18 cellular contexts compared by ENCODE assay signal in the genomic region with DNA sequence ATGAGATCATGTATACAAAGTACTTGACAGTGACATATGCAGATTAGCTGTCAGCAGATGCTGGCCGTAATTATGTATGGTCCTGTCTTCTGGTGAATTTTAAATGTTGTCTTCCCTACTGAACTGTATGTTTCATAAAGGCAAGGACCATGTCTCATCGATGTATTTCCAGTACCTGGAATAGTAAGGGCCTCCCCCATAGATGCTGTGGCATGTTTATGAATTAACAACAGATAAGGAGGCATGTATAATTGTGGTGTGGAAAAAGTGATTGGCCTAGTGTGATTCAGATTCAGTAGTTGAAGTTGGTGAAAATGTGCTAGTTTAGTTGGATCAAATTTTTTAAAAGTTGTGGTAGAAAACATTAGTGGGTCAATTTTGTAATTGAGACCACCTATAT.
A peak's percentile ranks its signal among the peaks of the same experiment; 100 is the strongest.
DNase-seq lines count a peak whose midpoint lies in the region; ATAC-seq and TF ChIP-seq lines count a peak whose summit lies in the region.
"Had no signal": no experiment of that assay in that cellular context is flagged by ENCODE, and none has a peak within 500 bp of the region (broad histone marks: within the 10 kb centered on the region; RNA-seq: fewer than 3 reads in every experiment).

No MANE protein-coding gene starts in this region.

- 85% methylated on average over 2 of the region's 2 CpGs for WGBS in upper lobe of left lung, 2 donors

- H3K4me1 Mint-ChIP-seq in activated CD4-positive, alpha-beta T cell treated with anti-CD3 and anti-CD28 coated beads, Interleukin-2, amount 10 ng/mL, durations not matched to agents 24 days and 14 days = peaks cover 51% of the 10 kb centered on the region
- peaks cover 69 to 76% of the 10 kb centered on the region in 2 donors for H3K4me1 Mint-ChIP-seq in natural killer cell
- peaks cover 50 to 53% of the 10 kb centered on the region in 2 donors for H3K4me1 Mint-ChIP-seq in natural killer cell treated with Interleukin-12 subunit alpha and Interleukin-12 subunit beta and Interleukin-15 and Interleukin-18, amount 100 ng/mL, for 72 hours (ENCODE audit: low read depth in 2 of 2)
- peaks cover 61% of the 10 kb centered on the region for H3K4me1 Mint-ChIP-seq in activated naive CD8-positive, alpha-beta T cell (ENCODE audit: low read depth)
- H3K4me1 Mint-ChIP-seq in stimulated activated naive CD8-positive, alpha-beta T cell treated with anti-CD3 and anti-CD28 coated beads, Interleukin-15, Interleukin-2, amounts not matched to agents 100 ng/mL and 50 ng/mL, for 24 hours (ENCODE audit: low read depth) = peaks cover 73% of the 10 kb centered on the region

- H3K4me3 ChIP-seq in upper lobe of left lung = no peak overlapping the region
- H3K4me3 ChIP-seq in Peyer's patch = no peak overlapping the region
- H3K4me3 ChIP-seq: A549; BLaER1 treated with 17β-estradiol and CSF1 and Interleukin-3, amounts not matched to agents 10 nM and 100 nM had no signal

- ATAC-seq in natural killer cell = no peak
- no peak for ATAC-seq in natural killer cell treated with Interleukin-12 subunit alpha and Interleukin-12 subunit beta and Interleukin-15 and Interleukin-18, amount 100 ng/mL, for 72 hours
- ATAC-seq in upper lobe of left lung (ENCODE audit: low FRiP score in 2 of 2) = no peak
- ATAC-seq: A549, PC-3 had no signal

- intact Hi-C loops in activated CD4-positive, alpha-beta T cell treated with anti-CD3 and anti-CD28 coated beads, Interleukin-2, amount 10 ng/mL, durations not matched to agents 24 days and 14 days (cut with micrococcal nuclease) = loop anchor here (1.0 to 2.0 kb wide), 2 partner anchors 20 to 58 kb away; no protein-coding TSS in a partner anchor
- intact Hi-C loops in natural killer cell (cut with micrococcal nuclease) = no loop called here

- H3K9me3 ChIP-seq in upper lobe of left lung (no peaks in the 10 kb centered on the region), Peyer's patch (no peaks in the 10 kb centered on the region)
- H3K9me3 ChIP-seq: A549 had no signal

- H3K27ac ChIP-seq in upper lobe of left lung = no peak overlapping the region
- no peak overlapping the region for H3K27ac ChIP-seq in Peyer's patch
- H3K27ac ChIP-seq: A549; BLaER1 treated with 17β-estradiol and CSF1 and Interleukin-3, amounts not matched to agents 10 nM and 100 nM had no signal

- H3K4me3 Mint-ChIP-seq in activated CD4-positive, alpha-beta T cell treated with anti-CD3 and anti-CD28 coated beads, Interleukin-2, amount 10 ng/mL, durations not matched to agents 24 days and 14 days = no peak overlapping the region
- no peak overlapping the region for H3K4me3 Mint-ChIP-seq in natural killer cell
- H3K4me3 Mint-ChIP-seq in natural killer cell treated with Interleukin-12 subunit alpha and Interleukin-12 subunit beta and Interleukin-15 and Interleukin-18, amount 100 ng/mL, for 72 hours = no peak overlapping the region
- no peak overlapping the region for H3K4me3 Mint-ChIP-seq in activated naive CD8-positive, alpha-beta T cell
- no peak overlapping the region for H3K4me3 Mint-ChIP-seq in stimulated activated naive CD8-positive, alpha-beta T cell treated with anti-CD3 and anti-CD28 coated beads, Interleukin-15, Interleukin-2, amounts not matched to agents 100 ng/mL and 50 ng/mL, for 24 hours

- DNase-seq in activated CD4-positive, alpha-beta T cell treated with anti-CD3 and anti-CD28 coated beads, Interleukin-2, amount 10 ng/mL, durations not matched to agents 24 days and 14 days = peak; percentile 40
- DNase-seq in activated CD4-positive, alpha-beta T cell treated with anti-CD3 and anti-CD28 coated beads, Interleukin-2, amount 50 U/mL, for 4 hours = no peak
- DNase-seq in natural killer cell = no peak
- no peak for DNase-seq in natural killer cell treated with Interleukin-12 subunit alpha and Interleukin-12 subunit beta and Interleukin-15 and Interleukin-18, amount 100 ng/mL, for 72 hours (ENCODE audit: low spot score)
- DNase-seq in upper lobe of left lung = no peak
- DNase-seq in Peyer's patch = no peak
- DNase-seq: GOT3, KG1, NCI-H1417 treated with DMSO at 0.1 percent for 48 hours, NCI-H1930, NCI-H2171, NCI-H446, NCI-H69, PC-3 had no signal

- no peaks in the 10 kb centered on the region for H3K4me1 ChIP-seq in upper lobe of left lung
- no peaks in the 10 kb centered on the region for H3K4me1 ChIP-seq in Peyer's patch
- H3K4me1 ChIP-seq: A549 had no signal

- H3K27ac Mint-ChIP-seq in activated CD4-positive, alpha-beta T cell treated with anti-CD3 and anti-CD28 coated beads, Interleukin-2, amount 10 ng/mL, durations not matched to agents 24 days and 14 days = peak overlapping the region; percentile 82
- peak overlapping the region; percentile 0 to 47 for H3K27ac Mint-ChIP-seq in natural killer cell
- peak overlapping the region in 1 of 2 donors; percentile 11 for H3K27ac Mint-ChIP-seq in natural killer cell treated with Interleukin-12 subunit alpha and Interleukin-12 subunit beta and Interleukin-15 and Interleukin-18, amount 100 ng/mL, for 72 hours
- peak overlapping the region; percentile 79 for H3K27ac Mint-ChIP-seq in activated naive CD8-positive, alpha-beta T cell
- H3K27ac Mint-ChIP-seq in stimulated activated naive CD8-positive, alpha-beta T cell treated with anti-CD3 and anti-CD28 coated beads, Interleukin-15, Interleukin-2, amounts not matched to agents 100 ng/mL and 50 ng/mL, for 24 hours = peak overlapping the region; percentile 87

- TF ChIP-seq CTCF in natural killer cell (IDR thresholded peaks at IDR 0.05) (no peak), upper lobe of left lung (IDR thresholded peaks at IDR 0.05) (no peak), Peyer's patch (IDR thresholded peaks at IDR 0.05) (no peak)

- H3K36me3 ChIP-seq in upper lobe of left lung (no peaks in the 10 kb centered on the region), Peyer's patch (peaks cover 0 to 5% (median 0%) of the 10 kb centered on the region in 3 donors)

- H3K36me3 Mint-ChIP-seq in activated CD4-positive, alpha-beta T cell treated with anti-CD3 and anti-CD28 coated beads, Interleukin-2, amount 10 ng/mL, durations not matched to agents 24 days and 14 days (ENCODE audit: low read depth) = peaks cover 45% of the 10 kb centered on the region
- peaks cover 7% of the 10 kb centered on the region for H3K36me3 Mint-ChIP-seq in natural killer cell
- peaks cover 19% of the 10 kb centered on the region for H3K36me3 Mint-ChIP-seq in natural killer cell treated with Interleukin-12 subunit alpha and Interleukin-12 subunit beta and Interleukin-15 and Interleukin-18, amount 100 ng/mL, for 72 hours
- H3K36me3 Mint-ChIP-seq in activated naive CD8-positive, alpha-beta T cell = peaks cover 22% of the 10 kb centered on the region
- H3K36me3 Mint-ChIP-seq in stimulated activated naive CD8-positive, alpha-beta T cell treated with anti-CD3 and anti-CD28 coated beads, Interleukin-15, Interleukin-2, amounts not matched to agents 100 ng/mL and 50 ng/mL, for 24 hours (ENCODE audit: low read depth) = peaks cover 21% of the 10 kb centered on the region

- TF ChIP-seq EP300 in upper lobe of left lung (IDR thresholded peaks at IDR 0.05) = no peak

- TF ChIP-seq POLR2A in upper lobe of left lung (IDR thresholded peaks at IDR 0.05) (no peak), Peyer's patch (IDR thresholded peaks at IDR 0.05) (no peak)

- no peaks in the 10 kb centered on the region for H3K27me3 Mint-ChIP-seq in activated CD4-positive, alpha-beta T cell treated with anti-CD3 and anti-CD28 coated beads, Interleukin-2, amount 10 ng/mL, durations not matched to agents 24 days and 14 days
- no peaks in the 10 kb centered on the region for H3K27me3 Mint-ChIP-seq in natural killer cell (ENCODE audit: low read depth in 2 of 2)
- H3K27me3 Mint-ChIP-seq in natural killer cell treated with Interleukin-12 subunit alpha and Interleukin-12 subunit beta and Interleukin-15 and Interleukin-18, amount 100 ng/mL, for 72 hours = no peaks in the 10 kb centered on the region
- no peaks in the 10 kb centered on the region for H3K27me3 Mint-ChIP-seq in activated naive CD8-positive, alpha-beta T cell
- no peaks in the 10 kb centered on the region for H3K27me3 Mint-ChIP-seq in stimulated activated naive CD8-positive, alpha-beta T cell treated with anti-CD3 and anti-CD28 coated beads, Interleukin-15, Interleukin-2, amounts not matched to agents 100 ng/mL and 50 ng/mL, for 24 hours

- H3K27me3 ChIP-seq in upper lobe of left lung (no peaks in the 10 kb centered on the region), Peyer's patch (no peaks in the 10 kb centered on the region)
- H3K27me3 ChIP-seq: BLaER1 treated with 17β-estradiol and CSF1 and Interleukin-3, amounts not matched to agents 10 nM and 100 nM had no signal

- H3K9me3 Mint-ChIP-seq in activated CD4-positive, alpha-beta T cell treated with anti-CD3 and anti-CD28 coated beads, Interleukin-2, amount 10 ng/mL, durations not matched to agents 24 days and 14 days = peaks cover 18% of the 10 kb centered on the region
- H3K9me3 Mint-ChIP-seq in natural killer cell = no peaks in the 10 kb centered on the region
- peaks cover 3% of the 10 kb centered on the region for H3K9me3 Mint-ChIP-seq in natural killer cell treated with Interleukin-12 subunit alpha and Interleukin-12 subunit beta and Interleukin-15 and Interleukin-18, amount 100 ng/mL, for 72 hours
- peaks cover 9% of the 10 kb centered on the region for H3K9me3 Mint-ChIP-seq in activated naive CD8-positive, alpha-beta T cell (ENCODE audit: low read depth)
- peaks cover 12% of the 10 kb centered on the region for H3K9me3 Mint-ChIP-seq in stimulated activated naive CD8-positive, alpha-beta T cell treated with anti-CD3 and anti-CD28 coated beads, Interleukin-15, Interleukin-2, amounts not matched to agents 100 ng/mL and 50 ng/mL, for 24 hours
